ENCODE assay signal across 17 cellular contexts in the genomic region with DNA sequence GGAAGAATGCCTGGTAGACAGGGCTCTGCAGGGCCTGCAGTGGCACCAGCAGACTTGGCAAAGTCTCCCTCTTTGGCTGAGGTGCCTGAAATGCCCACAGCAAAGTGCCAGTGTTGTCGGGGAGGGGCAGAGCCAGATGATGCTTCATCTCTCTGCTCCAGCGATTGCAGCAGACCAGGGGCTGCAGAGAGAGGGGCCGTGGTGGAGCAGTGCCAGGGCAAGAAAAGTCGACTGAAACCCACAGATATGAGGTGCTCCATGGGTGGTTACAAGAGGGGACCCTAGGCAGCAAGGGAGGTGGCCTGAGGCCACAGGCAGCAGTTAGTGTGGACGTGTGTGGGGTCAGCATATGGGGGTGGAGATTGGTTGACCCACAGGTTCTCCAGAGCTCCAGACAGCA.
"Had no signal": no experiment of that assay in that cellular context is flagged by ENCODE, and none has a peak within 500 bp of the region (broad histone marks: within the 10 kb centered on the region; RNA-seq: fewer than 3 reads in every experiment).

No MANE protein-coding gene starts in this region.

- DNase-seq: dermis blood vessel endothelial cell; effector memory CD8-positive, alpha-beta T cell; hypothalamus; immature natural killer cell; midbrain; naive thymus-derived CD4-positive, alpha-beta T cell; nephron progenitor cell; stimulated activated CD4-positive, alpha-beta T cell treated with anti-CD3 and anti-CD28 coated beads, Interleukin-12 subunit alpha, Interleukin-12 subunit beta, amount 100 ng/mL, for 4 hours; stimulated activated CD4-positive, alpha-beta T cell treated with anti-CD3 and anti-CD28 coated beads, Interleukin-1b, Interleukin-23, amount 100 ng/mL, for 48 hours; stimulated activated CD4-positive, alpha-beta T cell treated with anti-CD3 and anti-CD28 coated beads, Interleukin-4, amount 100 ng/mL, for 24 hours; stimulated activated naive CD4-positive, alpha-beta T cell treated with Interleukin-2 at 50 U/mL for 16 hours; substantia nigra; testis; tibial artery had no signal

- H3K4me3 Mint-ChIP-seq: effector memory CD8-positive, alpha-beta T cell; immature natural killer cell; memory B cell; naive thymus-derived CD4-positive, alpha-beta T cell; nephron progenitor cell; stimulated activated effector memory CD8-positive, alpha-beta T cell treated with anti-CD3 and anti-CD28 coated beads, Interleukin-12 subunit alpha, Interleukin-12 subunit beta, amount 100 ng/mL, for 72 hours; type B pancreatic cell had no signal

- H3K4me1 Mint-ChIP-seq: immature natural killer cell; memory B cell; nephron progenitor cell; stimulated activated effector memory CD8-positive, alpha-beta T cell treated with anti-CD3 and anti-CD28 coated beads, Interleukin-12 subunit alpha, Interleukin-12 subunit beta, amount 100 ng/mL, for 72 hours had no signal

- H3K36me3 Mint-ChIP-seq: immature natural killer cell; memory B cell; stimulated activated effector memory CD8-positive, alpha-beta T cell treated with anti-CD3 and anti-CD28 coated beads, Interleukin-12 subunit alpha, Interleukin-12 subunit beta, amount 100 ng/mL, for 72 hours; type B pancreatic cell had no signal

- H3K27ac Mint-ChIP-seq: effector memory CD8-positive, alpha-beta T cell; immature natural killer cell; memory B cell; naive thymus-derived CD4-positive, alpha-beta T cell; nephron progenitor cell; stimulated activated effector memory CD8-positive, alpha-beta T cell treated with anti-CD3 and anti-CD28 coated beads, Interleukin-12 subunit alpha, Interleukin-12 subunit beta, amount 100 ng/mL, for 72 hours; type B pancreatic cell had no signal
